ENCODE assay signal across 30 cellular contexts in genomic region chr6:35320031-35320410, GRCh38. TPM values are rescaled to one million over a fixed set of nuclear protein-coding genes. Genes with fewer than 3 reads are reported as not detected.
A peak's percentile ranks its signal among the peaks of the same experiment; 100 is the strongest.
DNase-seq lines count a peak whose midpoint lies in the region; ATAC-seq and TF ChIP-seq lines count a peak whose summit lies in the region.
"Had no signal": no experiment of that assay in that cellular context is flagged by ENCODE, and none has a peak within 500 bp of the region (broad histone marks: within the 10 kb centered on the region; RNA-seq: fewer than 3 reads in every experiment).

No MANE protein-coding gene starts in this region.

- intact Hi-C loops in naive thymus-derived CD4-positive, alpha-beta T cell (cut with micrococcal nuclease): no loop called here
- intact Hi-C loops in prostate gland (cut with DNase I): no loop called here

- H3K36me3 ChIP-seq in SK-N-SH (replicated peaks in 1 of 2; ENCODE audit: control insufficient read depth in 1 of 2, insufficient read depth in 2 of 2, low read length in 1 of 2) (no peaks in the 10 kb centered on the region), prostate gland (no peaks in the 10 kb centered on the region)
- peaks cover 89% of the 10 kb centered on the region for H3K36me3 ChIP-seq in CD4-positive, CD25-positive, alpha-beta regulatory T cell (ENCODE audit: control insufficient read depth, insufficient read depth, low read length)
- H3K36me3 ChIP-seq in naive thymus-derived CD4-positive, alpha-beta T cell (ENCODE audit: control insufficient read depth in 2 of 3, insufficient read depth in 3 of 3, low read length in 3 of 3): peaks cover 33 to 83% (median 39%) of the 10 kb centered on the region in 3 experiments
- H3K36me3 ChIP-seq: ovary had no signal

- no peaks in the 10 kb centered on the region for H3K27me3 Mint-ChIP-seq in CD4-positive, CD25-positive, alpha-beta regulatory T cell
- no peaks in the 10 kb centered on the region for H3K27me3 Mint-ChIP-seq in naive thymus-derived CD4-positive, alpha-beta T cell

- H2AFZ ChIP-seq in SK-N-SH (ENCODE audit: low read depth): no peak overlapping the region

- H3K27ac ChIP-seq in SK-N-SH (ENCODE audit: low read depth in 2 of 2, low read length in 1 of 2): no peak overlapping the region
- H3K27ac ChIP-seq in CD4-positive, CD25-positive, alpha-beta regulatory T cell (ENCODE audit: insufficient read depth, low read length, poor library complexity, severe bottlenecking): no peak overlapping the region
- no peak overlapping the region for H3K27ac ChIP-seq in naive thymus-derived CD4-positive, alpha-beta T cell (ENCODE audit: low read depth, low read length)
- H3K27ac ChIP-seq in prostate gland: no peak overlapping the region
- H3K27ac ChIP-seq: KMS-11, lower lobe of right lung, ovary, skin epidermis, testis, VCaP had no signal

- H3K4me2 ChIP-seq in SK-N-SH: no peak overlapping the region
- H3K4me2 ChIP-seq: KMS-11 had no signal

- H3K27me3 ChIP-seq in SK-N-SH (ENCODE audit: insufficient read depth): peaks cover 8% of the 10 kb centered on the region; the same call in 1 of the 2 replicates
- no peaks in the 10 kb centered on the region for H3K27me3 ChIP-seq in CD4-positive, CD25-positive, alpha-beta regulatory T cell (ENCODE audit: control insufficient read depth, insufficient read depth, low read length)
- no peaks in the 10 kb centered on the region for H3K27me3 ChIP-seq in naive thymus-derived CD4-positive, alpha-beta T cell (ENCODE audit: control insufficient read depth in 2 of 2, insufficient read depth in 2 of 2, low read length in 2 of 2)
- no peaks in the 10 kb centered on the region for H3K27me3 ChIP-seq in prostate gland (replicated peaks; ENCODE audit: insufficient read depth)
- H3K27me3 ChIP-seq: ovary, testis had no signal

- POLR2A ChIA-PET in SK-N-SH (lab: Yijun Ruan, JAX): no interaction called here
- POLR2A ChIA-PET in naive thymus-derived CD4-positive, alpha-beta T cell (lab: Charles Lee): interaction anchor here (0.7 to 18.0 kb wide), 4 partner anchors 11 to 148 kb away, joined by 3 to 318 read pairs (median 127); partner anchors contain the start of genes DEF6 and RPL10A

- ATAC-seq in SK-N-SH treated with all-trans-retinoic acid at 6 μM for 48 hours (no peak), GM18520 (IDR thresholded peaks at IDR 0.05; ENCODE audit: unreplicated experiment) (no peak)
- no peak for ATAC-seq in CD4-positive, CD25-positive, alpha-beta regulatory T cell (ENCODE audit: low read depth in 2 of 2)
- ATAC-seq in naive thymus-derived CD4-positive, alpha-beta T cell: no peak
- ATAC-seq: GM12878, lower lobe of right lung, Right ventricle myocardium inferior had no signal

- H3K4me1 Mint-ChIP-seq in CD4-positive, CD25-positive, alpha-beta regulatory T cell: peaks cover 17 to 42% (median 22%) of the 10 kb centered on the region in 4 donors
- H3K4me1 Mint-ChIP-seq in naive thymus-derived CD4-positive, alpha-beta T cell: peaks cover 21 to 53% (median 42%) of the 10 kb centered on the region in 7 donors

- H3K79me2 ChIP-seq in SK-N-SH (ENCODE audit: insufficient read depth): no peaks in the 10 kb centered on the region

- CTCF ChIA-PET in SK-N-SH (lab: Yijun Ruan, JAX): interaction anchor here (1.1 to 4.5 kb wide), 5 partner anchors 10 to 130 kb away, joined by 3 to 23 read pairs (median 4); partner anchors contain the start of gene PPARD
- CTCF ChIA-PET in naive thymus-derived CD4-positive, alpha-beta T cell (lab: Charles Lee): interaction anchor here (0.9 to 16.2 kb wide), 2 partner anchors 8 to 24 kb away, joined by 3 to 346 read pairs; partner anchors contain the start of gene DEF6

- peaks cover 0 to 3% (median 0%) of the 10 kb centered on the region in 7 donors for H3K9me3 Mint-ChIP-seq in CD4-positive, CD25-positive, alpha-beta regulatory T cell
- H3K9me3 Mint-ChIP-seq in naive thymus-derived CD4-positive, alpha-beta T cell: no peaks in the 10 kb centered on the region

- DNase-seq in SK-N-SH (peak; percentile 9), NCI-H69 (lab: John Stamatoyannopoulos, UW) (peak; percentile 39), prostate gland (ENCODE audit: low spot score) (no peak)
- DNase-seq in CD4-positive, CD25-positive, alpha-beta regulatory T cell: no peak
- DNase-seq in naive thymus-derived CD4-positive, alpha-beta T cell: no peak
- no peak for DNase-seq in central memory CD4-positive, alpha-beta T cell
- DNase-seq: activated CD4-positive, alpha-beta T cell treated with anti-CD3 and anti-CD28 coated beads for 48 hours; activated gamma-delta T cell; activated T-cell treated with anti-CD3 and anti-CD28 coated beads, Interleukin-2, amount 50 U/mL, for 1 hour; DMS153; H7; hippocampal formation; lower lobe of right lung; MM.1S; NCI-H1105 treated with DMSO at 0.1 percent for 48 hours; NCI-H2029; NCI-H526; nephron progenitor cell; ovary; retina; stimulated activated naive CD4-positive, alpha-beta T cell treated with Interleukin-2 at 50 U/mL for 16 hours; T1000; testis had no signal

- TF ChIP-seq EP300 in SK-N-SH (IDR thresholded peaks at IDR 0.05; ENCODE audit: borderline replicate concordance in 1 of 2, low read depth in 1 of 2, low read length in 1 of 2): no peak

- H3F3A ChIP-seq in SK-N-SH (replicated peaks; ENCODE audit: insufficient read depth): no peaks in the 10 kb centered on the region

- no peak for TF ChIP-seq RAD21 in SK-N-SH (IDR thresholded peaks at IDR 0.05; ENCODE audit: low read length)

- no peak overlapping the region for H3K4me3 Mint-ChIP-seq in CD4-positive, CD25-positive, alpha-beta regulatory T cell
- H3K4me3 Mint-ChIP-seq in naive thymus-derived CD4-positive, alpha-beta T cell: no peak overlapping the region
- H3K4me3 Mint-ChIP-seq: nephron progenitor cell had no signal

- no peak overlapping the region for H3K4me3 ChIP-seq in SK-N-SH (ENCODE audit: low read depth in 2 of 2, low read length in 1 of 2)
- no peak overlapping the region for H3K4me3 ChIP-seq in CD4-positive, CD25-positive, alpha-beta regulatory T cell (ENCODE audit: low read depth, low read length)
- no peak overlapping the region for H3K4me3 ChIP-seq in naive thymus-derived CD4-positive, alpha-beta T cell (ENCODE audit: low read length)
- no peak overlapping the region for H3K4me3 ChIP-seq in prostate gland
- H3K4me3 ChIP-seq: GM12878, lower lobe of right lung, ovary, skin epidermis, testis had no signal

- H3K9me3 ChIP-seq in SK-N-SH (no peaks in the 10 kb centered on the region), prostate gland (no peaks in the 10 kb centered on the region)
- H3K9me3 ChIP-seq in CD4-positive, CD25-positive, alpha-beta regulatory T cell (ENCODE audit: control insufficient read depth in 2 of 2, low read length in 2 of 2): no peaks in the 10 kb centered on the region
- H3K9me3 ChIP-seq in naive thymus-derived CD4-positive, alpha-beta T cell (ENCODE audit: control insufficient read depth in 2 of 3, low read length in 3 of 3): no peaks in the 10 kb centered on the region
- H3K9me3 ChIP-seq: lower lobe of right lung, ovary, testis had no signal

- H4K20me1 ChIP-seq in SK-N-SH (ENCODE audit: insufficient read depth): no peaks in the 10 kb centered on the region

- H3K36me3 Mint-ChIP-seq in CD4-positive, CD25-positive, alpha-beta regulatory T cell: peaks cover 43% of the 10 kb centered on the region
- peaks cover 24 to 71% (median 45%) of the 10 kb centered on the region in 5 donors for H3K36me3 Mint-ChIP-seq in naive thymus-derived CD4-positive, alpha-beta T cell

- H3K9me2 ChIP-seq in SK-N-SH: no peaks in the 10 kb centered on the region

- TF ChIP-seq CTCF in SK-N-SH (IDR thresholded peaks at IDR 0.05) (no peak), prostate gland (IDR thresholded peaks at IDR 0.05) (no peak)

- no peak for TF ChIP-seq POLR2A in prostate gland (IDR thresholded peaks at IDR 0.05)

- H3K9ac ChIP-seq in SK-N-SH: no peak overlapping the region
- H3K9ac ChIP-seq: KMS-11 had no signal

- H3K4me1 ChIP-seq in SK-N-SH (ENCODE audit: control insufficient read depth in 1 of 2, insufficient read depth in 2 of 2, low read depth in 1 of 2, low read length in 1 of 2): peaks cover 0 to 7% of the 10 kb centered on the region in 2 experiments; a peak in 1 of 4 replicates
- peaks cover 12% of the 10 kb centered on the region for H3K4me1 ChIP-seq in CD4-positive, CD25-positive, alpha-beta regulatory T cell (ENCODE audit: control insufficient read depth, insufficient read depth, low read length, poor library complexity, severe bottlenecking)
- H3K4me1 ChIP-seq in naive thymus-derived CD4-positive, alpha-beta T cell (ENCODE audit: control insufficient read depth in 2 of 2, insufficient read depth in 2 of 2, low read length in 2 of 2): peaks cover 2 to 13% of the 10 kb centered on the region in 2 donors
- H3K4me1 ChIP-seq in prostate gland (replicated peaks): peaks cover 6% of the 10 kb centered on the region

- WGBS in SK-N-SH (ENCODE audit: low lambda C conversion rate): 75% methylated on average over 2 of the region's 2 CpGs
- 93% methylated on average over 2 of the region's 2 CpGs for WGBS in prostate gland

- peak overlapping the region; percentile 24 to 62 (median 32) for H3K27ac Mint-ChIP-seq in CD4-positive, CD25-positive, alpha-beta regulatory T cell
- peak overlapping the region in 8 of 9 donors; percentile 56 to 81 (median 71) for H3K27ac Mint-ChIP-seq in naive thymus-derived CD4-positive, alpha-beta T cell
- H3K27ac Mint-ChIP-seq: nephron progenitor cell had no signal

TF ChIP-seq in SK-N-SH, 30 proteins besides CTCF, POLR2A, EP300 and RAD21 (continues in another document):
- TF ChIP-seq SIN3A (IDR thresholded peaks at IDR 0.05; ENCODE audit: borderline replicate concordance, low read depth, low read length): no peak
- no peak for TF ChIP-seq POLR2AphosphoS5 (IDR thresholded peaks at IDR 0.05; ENCODE audit: low read depth, low read length)

TF ChIP-seq in SK-N-SH treated with all-trans-retinoic acid at 6 μM for 48 hours, 23 proteins besides CTCF, POLR2A, EP300 and RAD21 (continues in another document):
- TF ChIP-seq RARB (CRISPR knock-in tag; IDR thresholded peaks at IDR 0.05): no peak

RNA-seq across cellular contexts. Expression of gene PPARD, which starts 22.3 kb away (rescaled TPM):
- polyA plus RNA-seq in SK-N-SH (2012; rRNA removed): 11.5 and 13.3 TPM in 2 replicates
- polyA plus RNA-seq in SK-N-SH (2012; cell fraction: cytosol; rRNA removed): 6.0 and 9.4 TPM in 2 replicates
- 19.3 and 20.2 TPM in 2 replicates for polyA plus RNA-seq in SK-N-SH (2012; cell fraction: nucleus; rRNA removed)
- total RNA-seq in CD4-positive, CD25-positive, alpha-beta regulatory T cell: 37.3 TPM
- 1 to 10 TPM; 3.8 to 6.6 (median 5.1) TPM for polyA plus RNA-seq in CD4-positive, CD25-positive, alpha-beta regulatory T cell
- total RNA-seq in naive thymus-derived CD4-positive, alpha-beta T cell: 10 to 100 TPM; 29.3 to 47.1 (median 36.0) TPM
- polyA plus RNA-seq in naive thymus-derived CD4-positive, alpha-beta T cell: 10 to 100 TPM in 1 of 2 donors, 1 to 10 TPM in 1; 7.3 to 20.2 TPM
- total RNA-seq in prostate gland: 10 to 100 TPM; 21.2 to 24.1 TPM

RNA-seq across cellular contexts. Expression of gene DEF6, which starts 22.4 kb away (rescaled TPM):
- polyA plus RNA-seq in SK-N-SH (2012; rRNA removed): 0.13 and 0.16 TPM in 2 replicates
- polyA plus RNA-seq in SK-N-SH (2012; cell fraction: cytosol; rRNA removed): 0.06 and 0.17 TPM in 2 replicates
- polyA plus RNA-seq in SK-N-SH (2012; cell fraction: nucleus; rRNA removed): 0.62 and 0.73 TPM in 2 replicates
- total RNA-seq in CD4-positive, CD25-positive, alpha-beta regulatory T cell: 247 TPM
- 100 to 1,000 TPM; 134 to 142 (median 139) TPM for polyA plus RNA-seq in CD4-positive, CD25-positive, alpha-beta regulatory T cell
- total RNA-seq in naive thymus-derived CD4-positive, alpha-beta T cell: 100 to 1,000 TPM; 219 to 250 (median 225) TPM
- 100 to 1,000 TPM; 113 to 234 TPM for polyA plus RNA-seq in naive thymus-derived CD4-positive, alpha-beta T cell
- 10 to 100 TPM; 20.2 to 33.4 TPM for total RNA-seq in prostate gland

Comparison
In these comparisons a context has a peak if more than half of its experiments do, and no peak if none do; other contexts are left out.
1. DNase-seq: peak in SK-N-SH (single experiment) and NCI-H69 (single experiment); none in CD4-positive, CD25-positive, alpha-beta regulatory T cell (0 of 3), naive thymus-derived CD4-positive, alpha-beta T cell (0 of 9), central memory CD4-positive, alpha-beta T cell (single experiment) and prostate gland (single experiment).